In genomic region chr5:132055808-132056609, GRCh38 we compare ENCODE assay signal across 11 cellular contexts. TPM values are rescaled to one million over a fixed set of nuclear protein-coding genes. Genes with fewer than 3 reads are reported as not detected.
DNase-seq lines count a peak whose midpoint lies in the region; ATAC-seq and TF ChIP-seq lines count a peak whose summit lies in the region.
"Had no signal": no experiment of that assay in that cellular context is flagged by ENCODE, and none has a peak within 500 bp of the region (broad histone marks: within the 10 kb centered on the region; RNA-seq: fewer than 3 reads in every experiment).

No MANE protein-coding gene starts in this region.

- H3K27ac Mint-ChIP-seq in H9 (no peak overlapping the region), activated B cell treated with CpG ODN at 0.5 μM for 24 hours (no peak overlapping the region), progenitor cell of endocrine pancreas (no peak overlapping the region)
- H3K27ac Mint-ChIP-seq in stimulated activated memory B cell treated with anti-CD40 and anti-IgM and Interleukin-4, amounts not matched to agents 10 μg/mL and 1 μg/mL and 100 μg/mL, for 72 hours: no peak overlapping the region

- no peaks in the 10 kb centered on the region for H3F3A ChIP-seq in PC-9 (ENCODE audit: insufficient read depth, low read depth)

- H3K23ac ChIP-seq in H9 (ENCODE audit: insufficient read length, low read depth, low read length): no peak overlapping the region

- H3K18ac ChIP-seq in H9 (ENCODE audit: insufficient read length, low read depth, low read length): no peak overlapping the region

- peak; percentile 17 for DNase-seq in H9
- DNase-seq in activated B cell treated with CpG ODN at 0.5 μM for 24 hours: peak; percentile 5
- DNase-seq in coronary artery (ENCODE audit: low spot score): peak; percentile 66
- peak; percentile 8 for DNase-seq in progenitor cell of endocrine pancreas (ENCODE audit: low spot score, unreplicated experiment)
- no peak for DNase-seq in PC-9
- DNase-seq in SW480 (ENCODE audit: low spot score): no peak
- DNase-seq: mesenchymal stem cell had no signal

- H4K91ac ChIP-seq in H9 (ENCODE audit: insufficient read length, low read depth, low read length): no peak overlapping the region

- H3K9ac ChIP-seq in H9 (ENCODE audit: extremely low read depth, insufficient read length, low read length): no peak overlapping the region

- ATAC-seq in activated B cell treated with CpG ODN at 0.5 μM for 24 hours (ENCODE audit: low read depth) (no peak), HG02981 (IDR thresholded peaks at IDR 0.05; ENCODE audit: unreplicated experiment) (no peak)
- ATAC-seq in stimulated activated memory B cell treated with anti-CD40 and anti-IgM and Interleukin-4, amounts not matched to agents 10 μg/mL and 1 μg/mL and 100 μg/mL, for 72 hours: no peak

- no TSS peak for BruUV-seq in PC-9 (replicated peaks; lab: Mats Ljungman, UMichigan)

- H2BK15ac ChIP-seq in H9 (ENCODE audit: low read depth, low read length): no peak overlapping the region

- no peak overlapping the region for H4K5ac ChIP-seq in H9 (ENCODE audit: insufficient read length, low read depth, low read length)

- H3K9me3 ChIP-seq in H9 (ENCODE audit: control insufficient read depth, low read depth, low read length) (no peaks in the 10 kb centered on the region), PC-9 (ENCODE audit: insufficient read depth, low read depth) (no peaks in the 10 kb centered on the region)

- CTCF ChIA-PET in activated B cell treated with CpG ODN at 0.5 μM for 24 hours (lab: Charles Lee): interaction anchor here (1.2 kb wide), 1 partner anchor 48 kb away, joined by 3 read pairs; no protein-coding TSS in a partner anchor
- CTCF ChIA-PET in PC-9 (lab: Charles Lee): no interaction called here

- H2BK5ac ChIP-seq in H9 (ENCODE audit: insufficient read length, low read length): no peak overlapping the region

- H2BK12ac ChIP-seq in H9 (ENCODE audit: insufficient read length, low read depth, low read length): no peak overlapping the region

- no peak overlapping the region for H3K56ac ChIP-seq in H9 (ENCODE audit: insufficient read length, low read depth, low read length)

- peaks cover 3% of the 10 kb centered on the region for H3K27me3 Mint-ChIP-seq in H9 (ENCODE audit: low read depth)
- H3K27me3 Mint-ChIP-seq in activated B cell treated with CpG ODN at 0.5 μM for 24 hours: peaks cover 6% of the 10 kb centered on the region
- H3K27me3 Mint-ChIP-seq in progenitor cell of endocrine pancreas: peaks cover 4% of the 10 kb centered on the region
- peaks cover 33% of the 10 kb centered on the region for H3K27me3 Mint-ChIP-seq in stimulated activated memory B cell treated with anti-CD40 and anti-IgM and Interleukin-4, amounts not matched to agents 10 μg/mL and 1 μg/mL and 100 μg/mL, for 72 hours

- no peak overlapping the region for H2BK20ac ChIP-seq in H9 (ENCODE audit: low read depth, low read length, poor library complexity, severe bottlenecking)

- H3K4me1 Mint-ChIP-seq in H9 (peaks cover 5 to 10% of the 10 kb centered on the region in 2 experiments; a peak in 2 of 4 replicates), activated B cell treated with CpG ODN at 0.5 μM for 24 hours (no peaks in the 10 kb centered on the region), progenitor cell of endocrine pancreas (ENCODE audit: low read depth) (no peaks in the 10 kb centered on the region)
- H3K4me1 Mint-ChIP-seq in stimulated activated memory B cell treated with anti-CD40 and anti-IgM and Interleukin-4, amounts not matched to agents 10 μg/mL and 1 μg/mL and 100 μg/mL, for 72 hours: peaks cover 6% of the 10 kb centered on the region

- H3K36me3 ChIP-seq in PC-9 (ENCODE audit: low read depth): no peaks in the 10 kb centered on the region

- no peak overlapping the region for H3T11ph ChIP-seq in H9 (ENCODE audit: low read length)

- H3K4me2 ChIP-seq in H9 (ENCODE audit: insufficient read depth, insufficient read length, low read length) (no peak overlapping the region), PC-9 (no peak overlapping the region)

- no peak overlapping the region for H3K4ac ChIP-seq in H9 (ENCODE audit: low read depth, low read length)

- no peaks in the 10 kb centered on the region for H3K79me1 ChIP-seq in H9 (ENCODE audit: insufficient read depth, low read depth, low read length, poor library complexity, severe bottlenecking)

- H3K4me1 ChIP-seq in H9 (ENCODE audit: insufficient read depth, low read length) (no peaks in the 10 kb centered on the region), PC-9 (replicated peaks; ENCODE audit: insufficient read depth) (no peaks in the 10 kb centered on the region)

- H4K8ac ChIP-seq in H9 (replicated peaks; ENCODE audit: insufficient read length, low read depth, low read length): no peak overlapping the region

- POLR2A ChIA-PET in activated B cell treated with CpG ODN at 0.5 μM for 24 hours (lab: Charles Lee): no interaction called here
- POLR2A ChIA-PET in PC-9 (lab: Charles Lee; ENCODE audit: unreplicated experiment): interaction anchor here (0.7 kb wide), 1 partner anchor 605 kb away, joined by 5 read pairs; no protein-coding TSS in a partner anchor

- no peaks in the 10 kb centered on the region for H3K27me3 ChIP-seq in H9 (ENCODE audit: insufficient read depth, low read length)
- H3K27me3 ChIP-seq in PC-9 (ENCODE audit: insufficient read depth, low read depth): peaks cover 6% of the 10 kb centered on the region; the same call in 1 of the 2 replicates

- no peaks in the 10 kb centered on the region for H3K9me3 Mint-ChIP-seq in H9
- no peaks in the 10 kb centered on the region for H3K9me3 Mint-ChIP-seq in activated B cell treated with CpG ODN at 0.5 μM for 24 hours
- no peaks in the 10 kb centered on the region for H3K9me3 Mint-ChIP-seq in progenitor cell of endocrine pancreas (ENCODE audit: low read depth)
- H3K9me3 Mint-ChIP-seq in stimulated activated memory B cell treated with anti-CD40 and anti-IgM and Interleukin-4, amounts not matched to agents 10 μg/mL and 1 μg/mL and 100 μg/mL, for 72 hours: no peaks in the 10 kb centered on the region

- no peak overlapping the region for H3K14ac ChIP-seq in H9 (ENCODE audit: insufficient read depth, low read length)

- H3K4me3 Mint-ChIP-seq in H9: no peak overlapping the region
- H3K4me3 Mint-ChIP-seq in activated B cell treated with CpG ODN at 0.5 μM for 24 hours: no peak overlapping the region
- H3K4me3 Mint-ChIP-seq in progenitor cell of endocrine pancreas (ENCODE audit: low read depth): no peak overlapping the region
- no peak overlapping the region for H3K4me3 Mint-ChIP-seq in stimulated activated memory B cell treated with anti-CD40 and anti-IgM and Interleukin-4, amounts not matched to agents 10 μg/mL and 1 μg/mL and 100 μg/mL, for 72 hours

- H3K4me3 ChIP-seq in coronary artery (no peak overlapping the region), PC-9 (no peak overlapping the region)

- H3K36me3 Mint-ChIP-seq in H9 (ENCODE audit: insufficient read depth in 1 of 3, low read depth in 3 of 3): no peaks in the 10 kb centered on the region
- no peaks in the 10 kb centered on the region for H3K36me3 Mint-ChIP-seq in activated B cell treated with CpG ODN at 0.5 μM for 24 hours (ENCODE audit: low read depth)
- H3K36me3 Mint-ChIP-seq in progenitor cell of endocrine pancreas (ENCODE audit: insufficient read depth): no peaks in the 10 kb centered on the region
- H3K36me3 Mint-ChIP-seq in stimulated activated memory B cell treated with anti-CD40 and anti-IgM and Interleukin-4, amounts not matched to agents 10 μg/mL and 1 μg/mL and 100 μg/mL, for 72 hours: no peaks in the 10 kb centered on the region

- H3K9me2 ChIP-seq in PC-9 (ENCODE audit: insufficient read depth): no peaks in the 10 kb centered on the region

- no peak overlapping the region for H3K27ac ChIP-seq in H9 (ENCODE audit: insufficient read length, low read depth, low read length)
- H3K27ac ChIP-seq in coronary artery: no peak overlapping the region
- no peak overlapping the region for H3K27ac ChIP-seq in PC-9

- no peak overlapping the region for H2AFZ ChIP-seq in H9 (ENCODE audit: low read length)
- H2AFZ ChIP-seq in PC-9: no peak overlapping the region

- no peaks in the 10 kb centered on the region for H3K79me2 ChIP-seq in H9 (ENCODE audit: insufficient read depth, low read length)
- H3K79me2 ChIP-seq in PC-9 (ENCODE audit: low read depth): no peaks in the 10 kb centered on the region

- H2AK5ac ChIP-seq in H9 (ENCODE audit: insufficient read length, low read length): no peak overlapping the region

- no peaks in the 10 kb centered on the region for H3K23me2 ChIP-seq in H9 (ENCODE audit: insufficient read length, low read depth, low read length, poor library complexity, severe bottlenecking)

- TF ChIP-seq CTCF in H9 (conservative IDR thresholded peaks at IDR 0.05) (no peak), activated B cell treated with CpG ODN at 0.5 μM for 24 hours (IDR thresholded peaks at IDR 0.05) (no peak), coronary artery (IDR thresholded peaks at IDR 0.05) (no peak), progenitor cell of endocrine pancreas (IDR thresholded peaks at IDR 0.05; ENCODE audit: unreplicated experiment) (no peak), PC-9 (conservative IDR thresholded peaks at IDR 0.05) (no peak)

- no CpG with 5 or more reads among the region's 12 CpGs for WGBS in H9 (ENCODE audit: extremely low coverage, insufficient read length, low lambda C conversion rate)

- H2BK120ac ChIP-seq in H9 (ENCODE audit: low read depth, low read length, poor library complexity, severe bottlenecking): no peak overlapping the region

- intact Hi-C loops in activated B cell treated with CpG ODN at 0.5 μM for 24 hours (cut with micrococcal nuclease): no loop called here
- intact Hi-C loops in PC-9 (cut with micrococcal nuclease; ENCODE audit: unreplicated experiment): no loop called here

- H4K20me1 ChIP-seq in H9 (ENCODE audit: control insufficient read depth, insufficient read depth, insufficient read length): no peaks in the 10 kb centered on the region
- no peaks in the 10 kb centered on the region for H4K20me1 ChIP-seq in PC-9 (ENCODE audit: insufficient read depth)

RNA-seq across cellular contexts. Expression of gene IL3, which starts 4.4 kb away (rescaled TPM):
- total RNA-seq in H9 (2021) (not detected in 2 replicates), activated B cell treated with CpG ODN at 0.5 μM for 24 hours (not detected in 2 replicates), progenitor cell of endocrine pancreas (not detected in 2 replicates), PC-9 (2021) (not detected in 2 replicates)
- total RNA-seq: epithelial cell of proximal tubule, HT1080 had no signal

RNA-seq across cellular contexts. Expression of gene CSF2, which starts 17.6 kb away (rescaled TPM):
- total RNA-seq in H9 (2021): not detected in 2 replicates
- 0.29 TPM in 1 of 2 replicates, not detected in the other for total RNA-seq in activated B cell treated with CpG ODN at 0.5 μM for 24 hours
- not detected in 2 replicates for total RNA-seq in progenitor cell of endocrine pancreas
- not detected in 2 replicates for total RNA-seq in PC-9 (2021)
- total RNA-seq: HT1080 had no signal

RNA-seq across cellular contexts. Expression of gene ACSL6, which starts 44.6 kb away (rescaled TPM):
- total RNA-seq in H9 (2021) (1.3 and 1.6 TPM in 2 replicates), activated B cell treated with CpG ODN at 0.5 μM for 24 hours (0.05 and 0.20 TPM in 2 replicates), progenitor cell of endocrine pancreas (0.19 and 0.36 TPM in 2 replicates), PC-9 (2021) (not detected in 2 replicates)

Comparison
In these comparisons a context has a peak if more than half of its experiments do, and no peak if none do; other contexts are left out.
1. DNase-seq: peak in H9 (single experiment), activated B cell treated with CpG ODN at 0.5 μM for 24 hours (single experiment), coronary artery (single experiment) and progenitor cell of endocrine pancreas (single experiment); none in PC-9 (0 of 2) and SW480 (single experiment).